ENCODE assay signal across 8 cellular contexts in the genomic region with DNA sequence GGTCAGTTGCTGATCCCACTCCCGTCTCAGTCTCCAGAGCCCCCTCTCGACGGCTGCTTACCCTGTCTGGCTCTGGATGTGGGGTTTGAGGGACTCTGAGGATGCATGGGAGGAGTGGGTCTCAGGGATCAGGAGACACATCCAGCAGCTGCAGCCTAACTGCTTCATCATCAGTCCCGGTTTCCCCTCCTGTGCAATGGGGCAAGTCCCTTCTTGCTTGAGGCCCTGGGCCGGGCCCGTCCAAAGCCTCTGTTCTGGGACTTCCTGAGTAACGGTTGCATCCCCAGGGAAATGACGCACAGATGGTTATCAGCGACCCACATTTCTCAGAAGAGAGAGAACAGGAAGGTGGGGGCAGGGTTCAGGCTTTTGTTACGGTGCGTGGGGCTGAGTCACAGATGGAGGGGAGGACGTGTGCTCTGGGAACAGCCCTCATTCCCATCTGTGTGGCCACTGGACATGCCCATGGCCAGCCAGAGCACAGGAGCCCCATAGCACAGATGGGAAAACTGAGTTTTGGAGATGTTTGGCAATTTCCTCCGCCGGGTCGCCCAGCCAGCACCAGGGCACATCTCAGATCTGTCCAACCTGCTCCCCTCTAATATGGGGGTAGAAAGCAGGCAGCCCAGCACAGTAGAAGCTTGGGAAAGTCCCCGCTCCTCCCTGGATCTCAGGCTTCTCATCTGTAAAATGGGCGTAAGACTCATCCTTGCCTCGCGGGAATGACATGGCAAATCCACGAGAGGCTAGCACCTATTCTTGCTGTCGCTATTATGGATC. TPM values are rescaled to one million over a fixed set of nuclear protein-coding genes. Genes with fewer than 3 reads are reported as not detected.
DNase-seq lines count a peak whose midpoint lies in the region; ATAC-seq lines count a peak whose summit lies in the region.

No MANE protein-coding gene starts in this region.

- H3K27me3 Mint-ChIP-seq in activated naive CD4-positive, alpha-beta T cell treated with anti-CD3 and anti-CD28 coated beads for 36 hours (ENCODE audit: low read depth) = no peaks in the 10 kb centered on the region

- no peaks in the 10 kb centered on the region for H3K4me1 Mint-ChIP-seq in activated naive CD4-positive, alpha-beta T cell treated with anti-CD3 and anti-CD28 coated beads for 36 hours (ENCODE audit: low read depth)

- H3K27ac Mint-ChIP-seq in activated naive CD4-positive, alpha-beta T cell treated with anti-CD3 and anti-CD28 coated beads for 36 hours = no peak overlapping the region

- no peak overlapping the region for H3K4me3 Mint-ChIP-seq in activated naive CD4-positive, alpha-beta T cell treated with anti-CD3 and anti-CD28 coated beads for 36 hours

- CTCF ChIA-PET in activated naive CD4-positive, alpha-beta T cell treated with anti-CD3 and anti-CD28 coated beads for 36 hours (lab: Charles Lee) = interaction anchor here (1.0 kb wide), 1 partner anchor 47 kb away, joined by 3 read pairs; no protein-coding TSS in a partner anchor

- ATAC-seq in HG02938 (IDR thresholded peaks at IDR 0.05; ENCODE audit: unreplicated experiment) = peak; percentile 62
- ATAC-seq in left cardiac atrium = peak; percentile 87 to 89

- H3K36me3 Mint-ChIP-seq in activated naive CD4-positive, alpha-beta T cell treated with anti-CD3 and anti-CD28 coated beads for 36 hours (ENCODE audit: low read depth) = peaks cover 5% of the 10 kb centered on the region

- peaks cover 4% of the 10 kb centered on the region for H3K9me3 Mint-ChIP-seq in activated naive CD4-positive, alpha-beta T cell treated with anti-CD3 and anti-CD28 coated beads for 36 hours

- peak overlapping the region; percentile 34; the same call in 1 of the 2 replicates for H3K4me3 ChIP-seq in GM08714 (ENCODE audit: low read length)

- peak; percentile 43 for DNase-seq in SK-N-DZ (ENCODE audit: low spot score)
- DNase-seq in activated naive CD4-positive, alpha-beta T cell treated with anti-CD3 and anti-CD28 coated beads for 36 hours = peak; percentile 97
- DNase-seq in left cardiac atrium = peak; percentile 89
- peak; percentile 64 to 77 for DNase-seq in stimulated activated CD4-positive, alpha-beta T cell treated with anti-CD3 and anti-CD28 coated beads, Interleukin-1b, Interleukin-23, amount 100 ng/mL, for 4 hours (ENCODE audit: low read depth in 2 of 2)
- DNase-seq in NCI-H128 (lab: John Stamatoyannopoulos, UW; ENCODE audit: unreplicated experiment) = no peak
- no peak for DNase-seq in superior temporal gyrus (ENCODE audit: extremely low spot score)

- intact Hi-C loops in activated naive CD4-positive, alpha-beta T cell treated with anti-CD3 and anti-CD28 coated beads for 36 hours (cut with micrococcal nuclease) = loop anchor here (1.0 kb wide), 3 partner anchors 13 to 25 kb away; no protein-coding TSS in a partner anchor
- intact Hi-C loops in left cardiac atrium (cut with DNase I) = no loop called here

RNA-seq across cellular contexts. Expression of a gene that starts 19.3 kb away (rescaled TPM):
- 0.24 TPM in 1 of 2 replicates, not detected in the other for polyA plus RNA-seq in SK-N-DZ (2014; cell fraction: cytosol; rRNA removed)
- polyA plus RNA-seq in SK-N-DZ (2014; cell fraction: nucleus; rRNA removed) = not detected in 2 replicates
- total RNA-seq in activated naive CD4-positive, alpha-beta T cell treated with anti-CD3 and anti-CD28 coated beads for 36 hours = 10 to 100 TPM; 26.6 to 28.4 TPM
- 1 to 10 TPM; 4.3 to 6.1 TPM for total RNA-seq in left cardiac atrium

RNA-seq across cellular contexts. Expression of a gene that starts 23.4 kb away (rescaled TPM):
- not detected in 2 replicates for polyA plus RNA-seq in SK-N-DZ (2014; cell fraction: cytosol; rRNA removed)
- polyA plus RNA-seq in SK-N-DZ (2014; cell fraction: nucleus; rRNA removed) = not detected in 2 replicates
- total RNA-seq in activated naive CD4-positive, alpha-beta T cell treated with anti-CD3 and anti-CD28 coated beads for 36 hours = 10 to 100 TPM; 22.4 to 24.1 TPM
- 1 to 10 TPM; 1.5 to 1.6 TPM for total RNA-seq in left cardiac atrium

RNA-seq across cellular contexts. Expression of a gene that starts 30.6 kb away (rescaled TPM):
- polyA plus RNA-seq in SK-N-DZ (2014; cell fraction: cytosol; rRNA removed) = 47.8 and 70.4 TPM in 2 replicates
- 72.9 and 104 TPM in 2 replicates for polyA plus RNA-seq in SK-N-DZ (2014; cell fraction: nucleus; rRNA removed)
- 10 to 100 TPM; 38.4 to 42.9 TPM for total RNA-seq in activated naive CD4-positive, alpha-beta T cell treated with anti-CD3 and anti-CD28 coated beads for 36 hours
- 10 to 100 TPM; 32.8 to 48.9 TPM for total RNA-seq in left cardiac atrium

Comparison
In these comparisons a context has a peak if more than half of its experiments do, and no peak if none do; other contexts are left out.
1. DNase-seq: peak in SK-N-DZ (single experiment), activated naive CD4-positive, alpha-beta T cell treated with anti-CD3 and anti-CD28 coated beads for 36 hours (single experiment), left cardiac atrium (single experiment) and stimulated activated CD4-positive, alpha-beta T cell treated with anti-CD3 and anti-CD28 coated beads, Interleukin-1b, Interleukin-23, amount 100 ng/mL, for 4 hours (2 of 2); none in NCI-H128 (single experiment) and superior temporal gyrus (single experiment).
2. RNA of a gene that starts 23.4 kb away (total RNA-seq): 22.4 to 24.1 TPM in activated naive CD4-positive, alpha-beta T cell treated with anti-CD3 and anti-CD28 coated beads for 36 hours; 1.5 to 1.6 TPM in left cardiac atrium; every median in the first group is over 4 times any median in the second.